Comparison of ENCODE assay signal across 8 cellular contexts in genomic region chr7:67371429-67372305, GRCh38.
A peak's percentile ranks its signal among the peaks of the same experiment; 100 is the strongest.
DNase-seq lines count a peak whose midpoint lies in the region; ATAC-seq and TF ChIP-seq lines count a peak whose summit lies in the region.

No MANE protein-coding gene starts in this region.

- H3K27me3 Mint-ChIP-seq in naive thymus-derived CD8-positive, alpha-beta T cell = peaks cover 20 to 44% (median 25%) of the 10 kb centered on the region in 5 donors

- DNase-seq in DMS153 (lab: John Stamatoyannopoulos, UW) = peak; percentile 60
- peak; percentile 26 for DNase-seq in HS-5 (ENCODE audit: low read depth)
- peak; percentile 52 for DNase-seq in NOMO-1 treated with DMSO at 0.1 percent for 48 hours (lab: John Stamatoyannopoulos, UW; ENCODE audit: unreplicated experiment)
- peak; percentile 7 for DNase-seq in activated CD8-positive, alpha-beta memory T cell treated with anti-CD3 and anti-CD28 coated beads, Interleukin-2, amount 50 U/mL, for 1 hour (ENCODE audit: extremely low read depth)
- peak; percentile 9 for DNase-seq in epithelial cell of proximal tubule (ENCODE audit: low read depth)
- DNase-seq in naive thymus-derived CD8-positive, alpha-beta T cell = peak; percentile 8 to 72 (median 52)
- peak; percentile 43 for DNase-seq in stromal cell of bone marrow (ENCODE audit: low read depth)

- no peak overlapping the region for H3K4me3 Mint-ChIP-seq in naive thymus-derived CD8-positive, alpha-beta T cell

- TF ChIP-seq CTCF in epithelial cell of proximal tubule (conservative IDR thresholded peaks at IDR 0.05; ENCODE audit: low read depth, low read length) = peak; percentile 82

- peaks cover 0 to 13% (median 3%) of the 10 kb centered on the region in 3 donors for H3K36me3 Mint-ChIP-seq in naive thymus-derived CD8-positive, alpha-beta T cell

- H3K9me3 Mint-ChIP-seq in naive thymus-derived CD8-positive, alpha-beta T cell = peaks cover 0 to 27% (median 6%) of the 10 kb centered on the region in 9 donors

- H3K4me1 Mint-ChIP-seq in naive thymus-derived CD8-positive, alpha-beta T cell = peaks cover 0 to 6% (median 2%) of the 10 kb centered on the region in 4 donors

- peak; percentile 80 for ATAC-seq in GM21367 (IDR thresholded peaks at IDR 0.05; ENCODE audit: unreplicated experiment)
- peak; percentile 59 to 85 for ATAC-seq in naive thymus-derived CD8-positive, alpha-beta T cell

- H3K4me3 ChIP-seq in epithelial cell of proximal tubule (ENCODE audit: low read depth, low read length) = no peak overlapping the region

- no peak overlapping the region for H3K27ac Mint-ChIP-seq in naive thymus-derived CD8-positive, alpha-beta T cell

- POLR2A ChIA-PET in naive thymus-derived CD8-positive, alpha-beta T cell (lab: Charles Lee) = no interaction called here

Comparison
In these comparisons a context has a peak if more than half of its experiments do, and no peak if none do; other contexts are left out.
1. DNase-seq: peak in every context shown above with its lines; median percentile 60 in DMS153; 52 in NOMO-1 treated with DMSO at 0.1 percent for 48 hours; 52 in naive thymus-derived CD8-positive, alpha-beta T cell; 43 in stromal cell of bone marrow; 26 in HS-5; 9 in epithelial cell of proximal tubule; 7 in activated CD8-positive, alpha-beta memory T cell treated with anti-CD3 and anti-CD28 coated beads, Interleukin-2, amount 50 U/mL, for 1 hour.